20 cellular contexts compared by ENCODE assay signal in genomic region chr15:70063284-70063991, GRCh38. TPM values are rescaled to one million over a fixed set of nuclear protein-coding genes. Genes with fewer than 3 reads are reported as not detected.
A peak's percentile ranks its signal among the peaks of the same experiment; 100 is the strongest.
DNase-seq lines count a peak whose midpoint lies in the region; ATAC-seq, FAIRE-seq and TF ChIP-seq lines count a peak whose summit lies in the region.
"Had no signal": no experiment of that assay in that cellular context is flagged by ENCODE, and none has a peak within 500 bp of the region (broad histone marks: within the 10 kb centered on the region; RNA-seq: fewer than 3 reads in every experiment).

No MANE protein-coding gene starts in this region.

- no peak overlapping the region; the same call in 1 of the 2 replicates for H3K4me3 ChIP-seq in WERI-Rb-1 (ENCODE audit: low read depth, low read length)
- H3K4me3 ChIP-seq: body of pancreas, GM23338, ovary, testis had no signal

- ATAC-seq in stimulated activated effector memory CD8-positive, alpha-beta T cell treated with anti-CD3 and anti-CD28 coated beads, Interleukin-12 subunit alpha, Interleukin-12 subunit beta, amount 100 ng/mL, for 72 hours = no peak
- ATAC-seq in activated T-cell treated with anti-CD3 and anti-CD28 coated beads, Interleukin-2, amount 50 U/mL, for 72 hours (replicated peaks in 1 of 2) = no peak
- ATAC-seq in GM18868 (IDR thresholded peaks at IDR 0.05; ENCODE audit: unreplicated experiment) (no peak), HG02588 (IDR thresholded peaks at IDR 0.05; ENCODE audit: unreplicated experiment) (no peak)
- ATAC-seq: GM23338 had no signal

- H3K36me3 ChIP-seq in WERI-Rb-1 = peaks cover 84% of the 10 kb centered on the region
- H3K36me3 ChIP-seq: ovary had no signal

- peak overlapping the region; percentile 83 for H3K27ac ChIP-seq in WERI-Rb-1
- H3K27ac ChIP-seq: HL-60, ovary, testis had no signal

- no peaks in the 10 kb centered on the region for H3K9me3 ChIP-seq in WERI-Rb-1 (ENCODE audit: severe bottlenecking)
- H3K9me3 ChIP-seq: body of pancreas, ovary, testis had no signal

- peaks cover 48% of the 10 kb centered on the region for H3K4me1 Mint-ChIP-seq in mesothelial cell of epicardium
- H3K4me1 Mint-ChIP-seq in stimulated activated effector memory CD8-positive, alpha-beta T cell treated with anti-CD3 and anti-CD28 coated beads, Interleukin-12 subunit alpha, Interleukin-12 subunit beta, amount 100 ng/mL, for 72 hours = peaks cover 5% of the 10 kb centered on the region
- no peaks in the 10 kb centered on the region for H3K4me1 Mint-ChIP-seq in activated T-cell treated with anti-CD3 and anti-CD28 coated beads, Interleukin-2, amount 50 U/mL, for 72 hours (ENCODE audit: low read depth)
- H3K4me1 Mint-ChIP-seq: activated naive CD4-positive, alpha-beta T cell treated with anti-CD3 and anti-CD28 coated beads, Interleukin-2, amount 10 ng/mL, durations not matched to agents 7 days and 5 days had no signal

- DNase-seq in D721Med (ENCODE audit: insufficient read length, low spot score) (no peak), WERI-Rb-1 (peak; percentile 88), mesothelial cell of epicardium (ENCODE audit: low spot score in 2 of 2, unreplicated experiment in 2 of 2) (no peak), COR-L47 (lab: John Stamatoyannopoulos, UW) (no peak)
- no peak for DNase-seq in stimulated activated effector memory CD8-positive, alpha-beta T cell treated with anti-CD3 and anti-CD28 coated beads, Interleukin-12 subunit alpha, Interleukin-12 subunit beta, amount 100 ng/mL, for 72 hours (ENCODE audit: low spot score in 2 of 2)
- DNase-seq in activated T-cell treated with anti-CD3 and anti-CD28 coated beads, Interleukin-2, amount 50 U/mL, for 72 hours = no peak
- DNase-seq: activated CD4-positive, alpha-beta T cell treated with anti-CD3 and anti-CD28 coated beads, Interleukin-2, amount 10 ng/mL, durations not matched to agents 24 days and 14 days; activated naive CD4-positive, alpha-beta T cell treated with anti-CD3 and anti-CD28 coated beads, Interleukin-2, amount 10 ng/mL, durations not matched to agents 7 days and 5 days; body of pancreas; erythroblast; NK-92 treated with Interleukin-12 subunit alpha and Interleukin-12 subunit beta, amount 100 ng/mL, for 24 hours; RPMI8226; testis had no signal

- H3K9me3 Mint-ChIP-seq in mesothelial cell of epicardium = no peaks in the 10 kb centered on the region
- no peaks in the 10 kb centered on the region for H3K9me3 Mint-ChIP-seq in stimulated activated effector memory CD8-positive, alpha-beta T cell treated with anti-CD3 and anti-CD28 coated beads, Interleukin-12 subunit alpha, Interleukin-12 subunit beta, amount 100 ng/mL, for 72 hours
- no peaks in the 10 kb centered on the region for H3K9me3 Mint-ChIP-seq in activated T-cell treated with anti-CD3 and anti-CD28 coated beads, Interleukin-2, amount 50 U/mL, for 72 hours
- H3K9me3 Mint-ChIP-seq: activated CD4-positive, alpha-beta T cell treated with anti-CD3 and anti-CD28 coated beads, Interleukin-2, amount 10 ng/mL, durations not matched to agents 24 days and 14 days; activated naive CD4-positive, alpha-beta T cell treated with anti-CD3 and anti-CD28 coated beads, Interleukin-2, amount 10 ng/mL, durations not matched to agents 7 days and 5 days; GM23338 had no signal

- H3K27me3 Mint-ChIP-seq in mesothelial cell of epicardium (ENCODE audit: low read depth) = peaks cover 2% of the 10 kb centered on the region
- no peaks in the 10 kb centered on the region for H3K27me3 Mint-ChIP-seq in activated T-cell treated with anti-CD3 and anti-CD28 coated beads, Interleukin-2, amount 50 U/mL, for 72 hours (ENCODE audit: low read depth)
- H3K27me3 Mint-ChIP-seq: activated CD4-positive, alpha-beta T cell treated with anti-CD3 and anti-CD28 coated beads, Interleukin-2, amount 10 ng/mL, durations not matched to agents 24 days and 14 days; activated naive CD4-positive, alpha-beta T cell treated with anti-CD3 and anti-CD28 coated beads, Interleukin-2, amount 10 ng/mL, durations not matched to agents 7 days and 5 days had no signal

- TF ChIP-seq CTCF in D721Med (IDR thresholded peaks at IDR 0.05; ENCODE audit: insufficient read depth, missing control alignments) (no peak), WERI-Rb-1 (IDR thresholded peaks at IDR 0.05; ENCODE audit: low read depth, low read length) (no peak), mesothelial cell of epicardium (IDR thresholded peaks at IDR 0.05; ENCODE audit: unreplicated experiment) (no peak)

- peaks cover 49% of the 10 kb centered on the region for H3K36me3 Mint-ChIP-seq in mesothelial cell of epicardium
- peaks cover 98% of the 10 kb centered on the region for H3K36me3 Mint-ChIP-seq in stimulated activated effector memory CD8-positive, alpha-beta T cell treated with anti-CD3 and anti-CD28 coated beads, Interleukin-12 subunit alpha, Interleukin-12 subunit beta, amount 100 ng/mL, for 72 hours
- H3K36me3 Mint-ChIP-seq in activated T-cell treated with anti-CD3 and anti-CD28 coated beads, Interleukin-2, amount 50 U/mL, for 72 hours (ENCODE audit: insufficient read depth in 2 of 2) = peaks cover 4 to 17% of the 10 kb centered on the region in 2 donors

- H3K27me3 ChIP-seq in WERI-Rb-1 (ENCODE audit: insufficient read depth, low read depth, severe bottlenecking) = no peaks in the 10 kb centered on the region
- H3K27me3 ChIP-seq: body of pancreas, ovary, testis had no signal

- peak overlapping the region; percentile 71 for H3K27ac Mint-ChIP-seq in mesothelial cell of epicardium
- H3K27ac Mint-ChIP-seq in stimulated activated effector memory CD8-positive, alpha-beta T cell treated with anti-CD3 and anti-CD28 coated beads, Interleukin-12 subunit alpha, Interleukin-12 subunit beta, amount 100 ng/mL, for 72 hours = peak overlapping the region; percentile 43
- no peak overlapping the region for H3K27ac Mint-ChIP-seq in activated T-cell treated with anti-CD3 and anti-CD28 coated beads, Interleukin-2, amount 50 U/mL, for 72 hours
- H3K27ac Mint-ChIP-seq: activated CD4-positive, alpha-beta T cell treated with anti-CD3 and anti-CD28 coated beads, Interleukin-2, amount 10 ng/mL, durations not matched to agents 24 days and 14 days; activated naive CD4-positive, alpha-beta T cell treated with anti-CD3 and anti-CD28 coated beads, Interleukin-2, amount 10 ng/mL, durations not matched to agents 7 days and 5 days; GM23338 had no signal

- FAIRE-seq in D721Med (lab: Jason Lieb, UNC) = peak; percentile 58
- FAIRE-seq: GM18507, TTC549 had no signal

- no peak overlapping the region for H3K4me3 Mint-ChIP-seq in mesothelial cell of epicardium
- no peak overlapping the region for H3K4me3 Mint-ChIP-seq in stimulated activated effector memory CD8-positive, alpha-beta T cell treated with anti-CD3 and anti-CD28 coated beads, Interleukin-12 subunit alpha, Interleukin-12 subunit beta, amount 100 ng/mL, for 72 hours
- no peak overlapping the region for H3K4me3 Mint-ChIP-seq in activated T-cell treated with anti-CD3 and anti-CD28 coated beads, Interleukin-2, amount 50 U/mL, for 72 hours
- H3K4me3 Mint-ChIP-seq: activated CD4-positive, alpha-beta T cell treated with anti-CD3 and anti-CD28 coated beads, Interleukin-2, amount 10 ng/mL, durations not matched to agents 24 days and 14 days; activated naive CD4-positive, alpha-beta T cell treated with anti-CD3 and anti-CD28 coated beads, Interleukin-2, amount 10 ng/mL, durations not matched to agents 7 days and 5 days; GM23338 had no signal

RNA-seq across cellular contexts. Expression of gene TLE3, which starts 34.3 kb away (rescaled TPM):
- total RNA-seq in mesothelial cell of epicardium = 147 to 165 TPM (median 156 TPM) in 3 replicates
- total RNA-seq in activated T-cell treated with anti-CD3 and anti-CD28 coated beads, Interleukin-2, amount 50 U/mL, for 72 hours = 100 to 1,000 TPM in 1 of 2 donors, 10 to 100 TPM in 1; 84.6 to 112 TPM
